Comparison of ENCODE assay signal across 11 cellular contexts in the genomic region with DNA sequence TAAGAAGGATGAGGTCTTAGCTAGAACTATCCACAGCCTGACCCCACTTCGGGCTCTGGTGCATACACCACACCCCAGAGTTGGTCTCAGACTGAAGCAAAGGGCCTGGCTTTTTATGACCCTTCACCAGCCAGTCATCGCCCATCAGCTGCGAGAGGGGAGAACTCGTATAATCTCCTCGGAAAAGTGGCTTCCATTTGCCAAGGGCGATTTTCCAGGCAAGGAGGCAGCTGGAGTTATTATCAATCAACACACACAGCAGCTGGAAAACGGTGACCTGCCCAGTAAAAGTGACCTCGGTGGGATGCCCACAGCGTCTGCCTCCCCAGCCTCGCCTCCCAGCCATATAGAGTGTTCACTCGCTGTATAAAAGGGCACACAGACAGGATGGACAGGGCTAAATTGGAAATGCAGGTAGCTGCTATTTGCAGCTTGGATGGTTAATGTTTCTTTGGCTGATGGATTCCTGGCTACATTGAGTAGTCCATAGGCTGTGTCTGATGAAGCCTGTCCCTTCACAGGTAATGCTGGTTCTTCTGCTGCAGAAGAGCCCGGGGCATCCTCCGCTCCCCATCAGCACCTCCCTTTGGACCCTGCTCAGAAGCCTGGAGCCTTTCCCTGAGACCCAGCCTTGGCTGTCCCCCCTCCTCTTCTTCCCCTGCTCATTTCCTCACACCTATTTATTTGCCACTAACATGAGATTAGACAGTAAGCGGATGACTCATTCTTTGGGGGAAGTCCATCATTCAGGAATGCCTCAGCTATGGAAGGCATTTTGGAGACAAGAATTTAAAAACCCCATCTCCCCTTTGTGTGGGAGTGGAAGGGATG. TPM values are rescaled to one million over a fixed set of nuclear protein-coding genes. Genes with fewer than 3 reads are reported as not detected.
DNase-seq lines count a peak whose midpoint lies in the region; ATAC-seq and TF ChIP-seq lines count a peak whose summit lies in the region.
"Had no signal": no experiment of that assay in that cellular context is flagged by ENCODE, and none has a peak within 500 bp of the region (broad histone marks: within the 10 kb centered on the region; RNA-seq: fewer than 3 reads in every experiment).

No MANE protein-coding gene starts in this region.

- peak overlapping the region in 1 of 2 donors; percentile 1 for H3K27ac ChIP-seq in liver (ENCODE audit: low read depth in 1 of 2, low read length in 2 of 2)
- no peak overlapping the region for H3K27ac ChIP-seq in lower lobe of right lung

- H3K36me3 ChIP-seq in liver (ENCODE audit: control insufficient read depth in 4 of 4, insufficient read depth in 3 of 4, low read depth in 1 of 4, low read length in 3 of 4) (peaks cover 3 to 47% (median 28%) of the 10 kb centered on the region in 4 donors), lower lobe of right lung (no peaks in the 10 kb centered on the region)

- ATAC-seq in lower lobe of right lung (no peak), GM19351 (IDR thresholded peaks at IDR 0.05; ENCODE audit: unreplicated experiment) (no peak)

- DNase-seq in AG10803 (ENCODE audit: low read depth) (peak; percentile 83), LHCN-M2 (ENCODE audit: low read depth) (peak; percentile 55), dedifferentiated amniotic fluid mesenchymal stem cell (ENCODE audit: extremely low spot score) (peak; percentile 44), HT-29 (ENCODE audit: low spot score) (no peak), lower lobe of right lung (no peak)
- no peak for DNase-seq in activated CD4-positive, alpha-beta T cell treated with anti-CD3 and anti-CD28 coated beads for 4 hours
- DNase-seq: DMS 273 treated with DMSO at 0.1 percent for 48 hours; naive B cell; NK-92 treated with Interleukin-12 subunit alpha and Interleukin-12 subunit beta, amount 100 ng/mL, for 24 hours had no signal

- H3K9ac ChIP-seq in liver (ENCODE audit: low read depth in 1 of 2, low read length in 2 of 2): no peak overlapping the region

- H3K27me3 ChIP-seq in liver (ENCODE audit: control insufficient read depth in 4 of 4, insufficient read depth in 4 of 4, low read length in 3 of 4): no peaks in the 10 kb centered on the region
- H3K27me3 ChIP-seq in lower lobe of right lung (ENCODE audit: low read depth): no peaks in the 10 kb centered on the region

- H3K4me3 ChIP-seq in AG10803 (ENCODE audit: low read length) (no peak overlapping the region), liver (ENCODE audit: low read depth in 1 of 3, low read length in 3 of 3) (no peak overlapping the region), lower lobe of right lung (no peak overlapping the region)

- no peak for TF ChIP-seq RAD21 in liver (IDR thresholded peaks at IDR 0.05)

- WGBS in liver: 85% methylated on average over 14 of the region's 14 CpGs

- no peaks in the 10 kb centered on the region for H3K4me1 ChIP-seq in liver (ENCODE audit: control insufficient read depth in 4 of 4, insufficient read depth in 4 of 4, low read length in 3 of 4)
- no peaks in the 10 kb centered on the region for H3K4me1 ChIP-seq in lower lobe of right lung

- H3K9me3 ChIP-seq in liver (ENCODE audit: control insufficient read depth in 4 of 4, low read length in 3 of 4) (no peaks in the 10 kb centered on the region), lower lobe of right lung (no peaks in the 10 kb centered on the region)

- TF ChIP-seq CTCF in AG10803 (conservative IDR thresholded peaks at IDR 0.05; ENCODE audit: low read length): no peak
- no peak for TF ChIP-seq CTCF in liver (IDR thresholded peaks at IDR 0.05; ENCODE audit: low read depth, low read length, missing input control)
- TF ChIP-seq CTCF in lower lobe of right lung (IDR thresholded peaks at IDR 0.05): no peak

- intact Hi-C loops in lower lobe of right lung (cut with DNase I): no loop called here

TF ChIP-seq in liver, 16 proteins besides CTCF, POLR2A, EP300 and RAD21:
- TF ChIP-seq JUND (IDR thresholded peaks at IDR 0.05): peak; percentile 23 to 59
- TF ChIP-seq, protein P1, sequence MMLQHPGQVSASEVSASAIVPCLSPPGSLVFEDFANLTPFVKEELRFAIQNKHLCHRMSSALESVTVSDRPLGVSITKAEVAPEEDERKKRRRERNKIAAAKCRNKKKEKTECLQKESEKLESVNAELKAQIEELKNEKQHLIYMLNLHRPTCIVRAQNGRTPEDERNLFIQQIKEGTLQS (IDR thresholded peaks at IDR 0.05): no peak
- no peak for TF ChIP-seq SP1 (IDR thresholded peaks at IDR 0.05)
TF ChIP-seq in liver: peak in this region for 1.

RNA-seq across cellular contexts. Expression of gene TMEM186, which starts 45.7 kb away (rescaled TPM):
- total RNA-seq in LHCN-M2 (2014; rRNA removed) (2.6 and 4.4 TPM in 2 replicates), liver (1 to 10 TPM; 3.3 to 6.5 TPM), lower lobe of right lung (8.6 TPM)
- polyA plus RNA-seq in LHCN-M2 (2012): 6.7 TPM
- polyA plus RNA-seq in liver: 10 to 100 TPM in 1 of 2 donors, 1 to 10 TPM in 1; 7.6 to 11.0 TPM
- total RNA-seq in HT-29 (2014; rRNA removed; shearing (Covaris generic)): 7.5 and 11.7 TPM in 2 replicates

RNA-seq across cellular contexts. Expression of gene PMM2, which starts 45.9 kb away (rescaled TPM):
- total RNA-seq in LHCN-M2 (2014; rRNA removed) (29.9 and 30.3 TPM in 2 replicates), liver (10 to 100 TPM in 1 of 2 donors, 1 to 10 TPM in 1; 6.8 to 38.9 TPM), lower lobe of right lung (39.3 TPM)
- 23.5 TPM for polyA plus RNA-seq in LHCN-M2 (2012)
- polyA plus RNA-seq in liver: 10 to 100 TPM; 22.0 to 38.0 TPM
- 49.0 and 65.5 TPM in 2 replicates for total RNA-seq in HT-29 (2014; rRNA removed; shearing (Covaris generic))

Comparison
In these comparisons a context has a peak if more than half of its experiments do, and no peak if none do; other contexts are left out.
1. DNase-seq: peak in AG10803 (single experiment), LHCN-M2 (single experiment) and dedifferentiated amniotic fluid mesenchymal stem cell (single experiment); none in HT-29 (single experiment), activated CD4-positive, alpha-beta T cell treated with anti-CD3 and anti-CD28 coated beads for 4 hours (0 of 2) and lower lobe of right lung (single experiment).